1 cellular context compared by ENCODE assay signal in the genomic region with DNA sequence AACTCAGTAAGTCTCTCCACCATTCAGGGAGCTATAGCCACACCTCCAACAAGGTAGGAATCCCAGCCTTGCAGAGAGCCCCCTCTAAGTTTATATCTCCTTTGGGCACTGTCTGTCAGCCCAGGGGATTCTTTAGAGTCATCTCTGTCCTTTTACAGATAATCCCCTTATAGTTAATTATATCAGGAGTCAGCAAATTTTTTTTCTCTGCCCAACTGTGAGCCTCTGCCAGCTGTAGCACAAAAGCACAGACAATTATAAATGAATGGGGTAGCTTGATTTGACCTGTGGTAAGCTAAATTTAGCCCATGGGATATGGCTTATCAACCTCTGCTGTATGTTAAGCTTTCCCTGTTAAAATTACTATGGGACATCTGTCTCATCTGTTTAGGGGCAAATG.
TF ChIP-seq lines count a peak whose summit lies in the region.

No MANE protein-coding gene starts in this region.

TF ChIP-seq in IMR-90, 13 proteins besides CTCF, POLR2A, EP300 and RAD21:
- TF ChIP-seq MAFK (IDR thresholded peaks at IDR 0.05; ENCODE audit: low read depth, low read length) (peak; percentile 54), NFE2L2 (IDR thresholded peaks at IDR 0.05; ENCODE audit: low read depth, low read length) (no peak), MAZ (IDR thresholded peaks at IDR 0.05; ENCODE audit: borderline replicate concordance, low read depth, low read length) (no peak)
